8 cellular contexts compared by ENCODE assay signal in genomic region chr11:67345949-67346819, GRCh38. TPM values are rescaled to one million over a fixed set of nuclear protein-coding genes. Genes with fewer than 3 reads are reported as not detected.
A peak's percentile ranks its signal among the peaks of the same experiment; 100 is the strongest.
DNase-seq lines count a peak whose midpoint lies in the region; ATAC-seq and TF ChIP-seq lines count a peak whose summit lies in the region.

No MANE protein-coding gene starts in this region.

- H3K27ac ChIP-seq in upper lobe of right lung = peak overlapping the region; percentile 65

- H3K4me1 ChIP-seq in upper lobe of right lung = peaks cover 27% of the 10 kb centered on the region

- H3K4me1 Mint-ChIP-seq in activated naive CD8-positive, alpha-beta T cell (ENCODE audit: low read depth) = peaks cover 60% of the 10 kb centered on the region

- no peak overlapping the region for H3K4me3 Mint-ChIP-seq in activated naive CD8-positive, alpha-beta T cell

- TF ChIP-seq CTCF in kidney epithelial cell (IDR thresholded peaks at IDR 0.05; ENCODE audit: insufficient read depth, low read length, poor library complexity, severe bottlenecking) (peak; percentile 83), upper lobe of right lung (IDR thresholded peaks at IDR 0.05) (peak; percentile 59)

- H3K27me3 ChIP-seq in kidney epithelial cell (ENCODE audit: control insufficient read depth, insufficient read depth, low read length) (no peaks in the 10 kb centered on the region), upper lobe of right lung (no peaks in the 10 kb centered on the region)

- no peaks in the 10 kb centered on the region for H3K9me3 ChIP-seq in upper lobe of right lung

- no peaks in the 10 kb centered on the region for H3K9me3 Mint-ChIP-seq in activated naive CD8-positive, alpha-beta T cell (ENCODE audit: low read depth)

- H3K27me3 Mint-ChIP-seq in activated naive CD8-positive, alpha-beta T cell = no peaks in the 10 kb centered on the region

- intact Hi-C loops in upper lobe of right lung (cut with DNase I) = no loop called here

- H3K36me3 ChIP-seq in kidney epithelial cell (ENCODE audit: control insufficient read depth, insufficient read depth, low read length) (no peaks in the 10 kb centered on the region), upper lobe of right lung (no peaks in the 10 kb centered on the region)

- no peaks in the 10 kb centered on the region for H3K36me3 Mint-ChIP-seq in activated naive CD8-positive, alpha-beta T cell

- H3K4me3 ChIP-seq in Jurkat, Clone E6-1 (ENCODE audit: low read length) = no peak overlapping the region
- no peak overlapping the region for H3K4me3 ChIP-seq in kidney epithelial cell (ENCODE audit: low read depth, low read length)
- H3K4me3 ChIP-seq in upper lobe of right lung = no peak overlapping the region

- peak; percentile 89 for ATAC-seq in upper lobe of right lung
- ATAC-seq in GM21390 (IDR thresholded peaks at IDR 0.05; ENCODE audit: unreplicated experiment) = no peak
- no peak for ATAC-seq in GM19328 (IDR thresholded peaks at IDR 0.05; ENCODE audit: unreplicated experiment)

- DNase-seq in NCI-H524 (lab: John Stamatoyannopoulos, UW) = peak; percentile 14 to 15
- DNase-seq in NCI-H524 treated with DMSO at 0.1 percent for 48 hours (lab: John Stamatoyannopoulos, UW) = no peak
- DNase-seq in Jurkat, Clone E6-1 (ENCODE audit: low read depth, low spot score) = peak; percentile 22
- DNase-seq in kidney epithelial cell (ENCODE audit: low read depth) = no peak
- no peak for DNase-seq in upper lobe of right lung

- H3K27ac Mint-ChIP-seq in activated naive CD8-positive, alpha-beta T cell = peak overlapping the region; percentile 66

RNA-seq across cellular contexts. Expression of gene POLD4, which starts 7.2 kb away (rescaled TPM):
- 38.1 TPM for polyA plus RNA-seq in Jurkat, Clone E6-1 (2012; ENCODE audit: insufficient read depth, insufficient read length)
- total RNA-seq in kidney epithelial cell (70.7 and 75.5 TPM in 2 replicates), upper lobe of right lung (69.3 TPM)

RNA-seq across cellular contexts. Expression of gene CLCF1, which starts 27.2 kb away (rescaled TPM):
- polyA plus RNA-seq in Jurkat, Clone E6-1 (2012; ENCODE audit: insufficient read depth, insufficient read length) = 0.92 TPM
- total RNA-seq in kidney epithelial cell (33.1 and 34.3 TPM in 2 replicates), upper lobe of right lung (4.0 TPM)

RNA-seq across cellular contexts. Expression of gene SSH3, which starts 42.9 kb away (rescaled TPM):
- 1.0 TPM for polyA plus RNA-seq in Jurkat, Clone E6-1 (2012; ENCODE audit: insufficient read depth, insufficient read length)
- total RNA-seq in kidney epithelial cell = 37.2 and 39.9 TPM in 2 replicates
- 36.4 TPM for total RNA-seq in upper lobe of right lung

RNA-seq across cellular contexts. Expression of gene RAD9A, which starts 45.6 kb away (rescaled TPM):
- polyA plus RNA-seq in Jurkat, Clone E6-1 (2012; ENCODE audit: insufficient read depth, insufficient read length) = 38.0 TPM
- total RNA-seq in kidney epithelial cell = 8.3 and 13.6 TPM in 2 replicates
- 20.7 TPM for total RNA-seq in upper lobe of right lung

RNA-seq across cellular contexts. Expression of gene PPP1CA, which starts 55.5 kb away (rescaled TPM):
- 286 TPM for polyA plus RNA-seq in Jurkat, Clone E6-1 (2012; ENCODE audit: insufficient read depth, insufficient read length)
- total RNA-seq in kidney epithelial cell (309 and 319 TPM in 2 replicates), upper lobe of right lung (134 TPM)

Comparison
In these comparisons a context has a peak if more than half of its experiments do, and no peak if none do; other contexts are left out.
1. DNase-seq: peak in NCI-H524 (2 of 2) and Jurkat, Clone E6-1 (single experiment); none in NCI-H524 treated with DMSO at 0.1 percent for 48 hours (single experiment), kidney epithelial cell (single experiment) and upper lobe of right lung (single experiment).